In genomic region chr13:73943965-73944233, GRCh38 we compare ENCODE assay signal across 19 cellular contexts.
DNase-seq lines count a peak whose midpoint lies in the region; ATAC-seq and TF ChIP-seq lines count a peak whose summit lies in the region.
"Had no signal": no experiment of that assay in that cellular context is flagged by ENCODE, and none has a peak within 500 bp of the region (broad histone marks: within the 10 kb centered on the region; RNA-seq: fewer than 3 reads in every experiment).

No MANE protein-coding gene starts in this region.

- CTCF ChIA-PET in activated CD4-positive, alpha-beta T cell treated with anti-CD3 and anti-CD28 coated beads for 36 hours (lab: Charles Lee), result interaction anchor here (0.7 kb wide), 1 partner anchor 234 kb away, joined by 3 read pairs; no protein-coding TSS in a partner anchor

- ATAC-seq in activated CD4-positive, alpha-beta T cell treated with anti-CD3 and anti-CD28 coated beads for 36 hours, result no peak
- no peak for ATAC-seq in CD4-positive, CD25-positive, alpha-beta regulatory T cell (ENCODE audit: low read depth in 2 of 2)
- ATAC-seq in T-helper 17 cell, result no peak
- no peak for ATAC-seq in gastroesophageal sphincter

- peak overlapping the region; percentile 82 for H3K27ac ChIP-seq in CD4-positive, CD25-positive, alpha-beta regulatory T cell (ENCODE audit: insufficient read depth, low read length, poor library complexity, severe bottlenecking)
- H3K27ac ChIP-seq in gastroesophageal sphincter, result peak overlapping the region in 3 of 4 donors; percentile 21 to 76 (median 39)
- no peak overlapping the region for H3K27ac ChIP-seq in testis
- H3K27ac ChIP-seq: BLaER1, uterus had no signal

- peaks cover 14% of the 10 kb centered on the region for H3K36me3 Mint-ChIP-seq in activated CD4-positive, alpha-beta T cell treated with anti-CD3 and anti-CD28 coated beads for 36 hours (ENCODE audit: low read depth)
- peaks cover 32% of the 10 kb centered on the region for H3K36me3 Mint-ChIP-seq in CD4-positive, CD25-positive, alpha-beta regulatory T cell
- peaks cover 4% of the 10 kb centered on the region for H3K36me3 Mint-ChIP-seq in T-helper 17 cell (ENCODE audit: low read depth)

- TF ChIP-seq POLR2A in gastroesophageal sphincter (IDR thresholded peaks at IDR 0.05), result no peak
- no peak for TF ChIP-seq POLR2A in testis (IDR thresholded peaks at IDR 0.05)

- WGBS in gastroesophageal sphincter (ENCODE audit: low coverage in 1 of 2), 2 donors, result 63 to 80% methylated on average over 1 of the region's 1 CpG
- WGBS in testis, 2 donors, result 41 to 61% methylated on average over 1 of the region's 1 CpG

- peak overlapping the region; percentile 92 for H3K27ac Mint-ChIP-seq in activated CD4-positive, alpha-beta T cell treated with anti-CD3 and anti-CD28 coated beads for 36 hours
- peak overlapping the region; percentile 39 to 87 (median 71) for H3K27ac Mint-ChIP-seq in CD4-positive, CD25-positive, alpha-beta regulatory T cell
- peak overlapping the region; percentile 81 for H3K27ac Mint-ChIP-seq in T-helper 17 cell
- H3K27ac Mint-ChIP-seq: nephron progenitor cell had no signal

- POLR2A ChIA-PET in activated CD4-positive, alpha-beta T cell treated with anti-CD3 and anti-CD28 coated beads for 36 hours (lab: Charles Lee), result no interaction called here

- TF ChIP-seq CTCF in gastroesophageal sphincter (IDR thresholded peaks at IDR 0.05) (no peak), testis (IDR thresholded peaks at IDR 0.05) (no peak)

- H3K27me3 Mint-ChIP-seq in activated CD4-positive, alpha-beta T cell treated with anti-CD3 and anti-CD28 coated beads for 36 hours, result no peaks in the 10 kb centered on the region
- H3K27me3 Mint-ChIP-seq in CD4-positive, CD25-positive, alpha-beta regulatory T cell, result no peaks in the 10 kb centered on the region
- H3K27me3 Mint-ChIP-seq in T-helper 17 cell, result no peaks in the 10 kb centered on the region

- intact Hi-C loops in activated CD4-positive, alpha-beta T cell treated with anti-CD3 and anti-CD28 coated beads for 36 hours (cut with DNase I, micrococcal nuclease), result loop anchor here (1.0 to 5.0 kb wide), 7 partner anchors 10 to 343 kb away; partner anchors contain the start of gene KLF12 (in 1 of the 2)
- intact Hi-C loops in testis (cut with DNase I; ENCODE audit: low total_unique reads), result no loop called here

- peak overlapping the region; percentile 50 for H3K4me3 Mint-ChIP-seq in activated CD4-positive, alpha-beta T cell treated with anti-CD3 and anti-CD28 coated beads for 36 hours
- peak overlapping the region in 2 of 4 donors; percentile 25 to 29 for H3K4me3 Mint-ChIP-seq in CD4-positive, CD25-positive, alpha-beta regulatory T cell
- peak overlapping the region; percentile 62 for H3K4me3 Mint-ChIP-seq in T-helper 17 cell
- H3K4me3 Mint-ChIP-seq: nephron progenitor cell had no signal

- H3K9me3 ChIP-seq in CD4-positive, CD25-positive, alpha-beta regulatory T cell (ENCODE audit: control insufficient read depth in 2 of 2, low read length in 2 of 2), result no peaks in the 10 kb centered on the region
- H3K9me3 ChIP-seq in T-helper 17 cell (ENCODE audit: control insufficient read depth, low read length, poor library complexity, severe bottlenecking), result no peaks in the 10 kb centered on the region
- H3K9me3 ChIP-seq in gastroesophageal sphincter, result no peaks in the 10 kb centered on the region
- no peaks in the 10 kb centered on the region for H3K9me3 ChIP-seq in testis
- H3K9me3 ChIP-seq: BLaER1, uterus had no signal

- TF ChIP-seq EP300 in gastroesophageal sphincter (IDR thresholded peaks at IDR 0.05), result no peak

- no peak for DNase-seq in activated CD4-positive, alpha-beta T cell treated with anti-CD3 and anti-CD28 coated beads for 36 hours
- no peak for DNase-seq in activated CD4-positive, alpha-beta T cell treated with anti-CD3 and anti-CD28 coated beads for 4 hours
- DNase-seq in CD4-positive, CD25-positive, alpha-beta regulatory T cell, result no peak
- DNase-seq in T-helper 17 cell (no peak), testis (no peak), putamen (ENCODE audit: low spot score) (no peak), AG08395 (ENCODE audit: low spot score) (no peak)
- DNase-seq: activated gamma-delta T cell; H7; hippocampal formation; Kasumi-1; NCI-H1105; NCI-H2081; nephron progenitor cell; posterior cingulate gyrus; stimulated activated CD4-positive, alpha-beta T cell treated with anti-CD3 and anti-CD28 coated beads, Interleukin-2, amount 100 ng/mL, for 24 hours; uterus had no signal

- H3K27me3 ChIP-seq in CD4-positive, CD25-positive, alpha-beta regulatory T cell (ENCODE audit: control insufficient read depth, insufficient read depth, low read length), result no peaks in the 10 kb centered on the region
- no peaks in the 10 kb centered on the region for H3K27me3 ChIP-seq in gastroesophageal sphincter
- no peaks in the 10 kb centered on the region for H3K27me3 ChIP-seq in testis
- H3K27me3 ChIP-seq: BLaER1, uterus had no signal

- no peaks in the 10 kb centered on the region for H3K9me3 Mint-ChIP-seq in activated CD4-positive, alpha-beta T cell treated with anti-CD3 and anti-CD28 coated beads for 36 hours (ENCODE audit: low read depth)
- H3K9me3 Mint-ChIP-seq in CD4-positive, CD25-positive, alpha-beta regulatory T cell, result no peaks in the 10 kb centered on the region
- H3K9me3 Mint-ChIP-seq: nephron progenitor cell had no signal

- H3K36me3 ChIP-seq in CD4-positive, CD25-positive, alpha-beta regulatory T cell (ENCODE audit: control insufficient read depth, insufficient read depth, low read length), result peaks cover 13% of the 10 kb centered on the region
- no peaks in the 10 kb centered on the region for H3K36me3 ChIP-seq in gastroesophageal sphincter
- H3K36me3 ChIP-seq in testis (ENCODE audit: low read depth, missing control alignments), result no peaks in the 10 kb centered on the region
- H3K36me3 ChIP-seq: uterus had no signal

- H3K4me1 Mint-ChIP-seq in activated CD4-positive, alpha-beta T cell treated with anti-CD3 and anti-CD28 coated beads for 36 hours, result peaks cover 83% of the 10 kb centered on the region
- peaks cover 47 to 90% (median 76%) of the 10 kb centered on the region in 4 donors for H3K4me1 Mint-ChIP-seq in CD4-positive, CD25-positive, alpha-beta regulatory T cell
- peaks cover 45% of the 10 kb centered on the region for H3K4me1 Mint-ChIP-seq in T-helper 17 cell

- H3K4me1 ChIP-seq in CD4-positive, CD25-positive, alpha-beta regulatory T cell (ENCODE audit: control insufficient read depth, insufficient read depth, low read length, poor library complexity, severe bottlenecking), result peaks cover 22% of the 10 kb centered on the region
- H3K4me1 ChIP-seq in gastroesophageal sphincter, result peaks cover 0 to 35% (median 6%) of the 10 kb centered on the region in 3 donors
- no peaks in the 10 kb centered on the region for H3K4me1 ChIP-seq in testis
- H3K4me1 ChIP-seq: uterus had no signal

- H3K4me3 ChIP-seq in CD4-positive, CD25-positive, alpha-beta regulatory T cell (ENCODE audit: low read depth, low read length), result peak overlapping the region; percentile 49
- H3K4me3 ChIP-seq in gastroesophageal sphincter (no peak overlapping the region), testis (no peak overlapping the region)
- H3K4me3 ChIP-seq: BLaER1, uterus had no signal

Comparison
In these comparisons a context has a peak if more than half of its experiments do, and no peak if none do; other contexts are left out.
1. H3K27ac ChIP-seq: peak in CD4-positive, CD25-positive, alpha-beta regulatory T cell (single experiment) and gastroesophageal sphincter (3 of 4); none in testis (0 of 2).
2. Peak in every context shown above with its lines, with median percentiles within 50 percentile points of each other: H3K27ac Mint-ChIP-seq.